In genomic region chr3:157147099-157147803, GRCh38 we compare ENCODE assay signal across 22 cellular contexts. TPM values are rescaled to one million over a fixed set of nuclear protein-coding genes. Genes with fewer than 3 reads are reported as not detected.
DNase-seq lines count a peak whose midpoint lies in the region; ATAC-seq, FAIRE-seq and TF ChIP-seq lines count a peak whose summit lies in the region.
"Had no signal": no experiment of that assay in that cellular context is flagged by ENCODE, and none has a peak within 500 bp of the region (broad histone marks: within the 10 kb centered on the region; RNA-seq: fewer than 3 reads in every experiment).

No MANE protein-coding gene starts in this region.

- H3K9me3 ChIP-seq in astrocyte (ENCODE audit: insufficient read depth, low read depth, low read length), result no peaks in the 10 kb centered on the region
- H3K9me3 ChIP-seq: tibial nerve had no signal

- H3K27ac ChIP-seq in astrocyte (ENCODE audit: low read depth, low read length), result no peak overlapping the region
- H3K27ac ChIP-seq: hepatocyte, tibial nerve had no signal

- H3K4me3 Mint-ChIP-seq in activated CD8-positive, alpha-beta T cell treated with anti-CD3 and anti-CD28 coated beads for 36 hours, result no peak overlapping the region
- H3K4me3 Mint-ChIP-seq in activated CD8-positive, alpha-beta T cell treated with anti-CD3 and anti-CD28 coated beads, Interleukin-2, amount 10 ng/mL, durations not matched to agents 7 days and 5 days, result no peak overlapping the region
- peak overlapping the region; percentile 31 for H3K4me3 Mint-ChIP-seq in astrocyte (ENCODE audit: unreplicated experiment)
- peak overlapping the region in 1 of 10 donors; percentile 15 for H3K4me3 Mint-ChIP-seq in naive thymus-derived CD8-positive, alpha-beta T cell
- H3K4me3 Mint-ChIP-seq: CD14-positive monocyte had no signal

- no peaks in the 10 kb centered on the region for H3K27me3 ChIP-seq in astrocyte (ENCODE audit: insufficient read depth, low read length)
- H3K27me3 ChIP-seq: hepatocyte, tibial nerve had no signal

- TF ChIP-seq CTCF in activated CD8-positive, alpha-beta T cell treated with anti-CD3 and anti-CD28 coated beads for 36 hours (IDR thresholded peaks at IDR 0.05), result no peak
- TF ChIP-seq CTCF in astrocyte (IDR thresholded peaks at IDR 0.05; ENCODE audit: insufficient read depth, low read depth, low read length), result no peak

- FAIRE-seq in astrocyte (lab: Jason Lieb, UNC), result no peak
- FAIRE-seq: GM18507, kidney, RCC 7860 had no signal

- peaks cover 7% of the 10 kb centered on the region for H3K79me2 ChIP-seq in astrocyte (ENCODE audit: insufficient read depth, low read length)

- H4K20me1 ChIP-seq in astrocyte (ENCODE audit: insufficient read depth, low read length), result peaks cover 48% of the 10 kb centered on the region

- H3K9me3 Mint-ChIP-seq in activated CD8-positive, alpha-beta T cell treated with anti-CD3 and anti-CD28 coated beads for 36 hours, result no peaks in the 10 kb centered on the region
- no peaks in the 10 kb centered on the region for H3K9me3 Mint-ChIP-seq in activated CD8-positive, alpha-beta T cell treated with anti-CD3 and anti-CD28 coated beads, Interleukin-2, amount 10 ng/mL, durations not matched to agents 7 days and 5 days (ENCODE audit: insufficient read depth)
- H3K9me3 Mint-ChIP-seq in astrocyte (ENCODE audit: unreplicated experiment), result no peaks in the 10 kb centered on the region
- no peaks in the 10 kb centered on the region for H3K9me3 Mint-ChIP-seq in naive thymus-derived CD8-positive, alpha-beta T cell
- H3K9me3 Mint-ChIP-seq: activated CD4-positive, alpha-beta memory T cell treated with anti-CD3 and anti-CD28 coated beads for 36 hours; CD14-positive monocyte had no signal

- H3K9ac ChIP-seq in astrocyte (ENCODE audit: low read length), result no peak overlapping the region

- peaks cover 76% of the 10 kb centered on the region for H3K36me3 ChIP-seq in astrocyte (ENCODE audit: insufficient read depth, low read length)

- CTCF ChIA-PET in activated CD8-positive, alpha-beta T cell treated with anti-CD3 and anti-CD28 coated beads for 36 hours (lab: Charles Lee), result interaction anchor here (0.9 to 6.1 kb wide), 4 partner anchors 9 to 59 kb away, joined by 3 to 56 read pairs (median 4); no protein-coding TSS in a partner anchor
- CTCF ChIA-PET in activated CD8-positive, alpha-beta T cell treated with anti-CD3 and anti-CD28 coated beads, Interleukin-2, amount 10 ng/mL, durations not matched to agents 7 days and 5 days (lab: Charles Lee), result interaction anchor here (6.8 kb wide), 1 partner anchor 10 kb away, joined by 57 read pairs; no protein-coding TSS in a partner anchor

- intact Hi-C loops in activated CD8-positive, alpha-beta T cell treated with anti-CD3 and anti-CD28 coated beads for 36 hours (cut with micrococcal nuclease), result no loop called here

- H3K27me3 Mint-ChIP-seq in activated CD8-positive, alpha-beta T cell treated with anti-CD3 and anti-CD28 coated beads for 36 hours, result no peaks in the 10 kb centered on the region
- H3K27me3 Mint-ChIP-seq in activated CD8-positive, alpha-beta T cell treated with anti-CD3 and anti-CD28 coated beads, Interleukin-2, amount 10 ng/mL, durations not matched to agents 7 days and 5 days (ENCODE audit: low read depth), result no peaks in the 10 kb centered on the region
- no peaks in the 10 kb centered on the region for H3K27me3 Mint-ChIP-seq in astrocyte (ENCODE audit: low read depth, unreplicated experiment)
- H3K27me3 Mint-ChIP-seq in naive thymus-derived CD8-positive, alpha-beta T cell, result no peaks in the 10 kb centered on the region
- H3K27me3 Mint-ChIP-seq: activated CD4-positive, alpha-beta memory T cell treated with anti-CD3 and anti-CD28 coated beads for 36 hours had no signal

- no peak overlapping the region for H2AFZ ChIP-seq in astrocyte (ENCODE audit: low read depth, low read length)
- H2AFZ ChIP-seq: hepatocyte had no signal

- no peak overlapping the region for H3K4me2 ChIP-seq in astrocyte (ENCODE audit: low read length)
- H3K4me2 ChIP-seq: hepatocyte had no signal

- DNase-seq in activated CD8-positive, alpha-beta T cell treated with anti-CD3 and anti-CD28 coated beads for 36 hours, result no peak
- DNase-seq in activated CD8-positive, alpha-beta T cell treated with anti-CD3 and anti-CD28 coated beads, Interleukin-2, amount 10 ng/mL, durations not matched to agents 7 days and 5 days, result no peak
- DNase-seq in HT-29 (ENCODE audit: low spot score) (peak; percentile 15), astrocyte (ENCODE audit: low read depth) (no peak), H4 (ENCODE audit: low spot score) (no peak), anterior cingulate cortex (lab: John Stamatoyannopoulos, UW) (no peak)
- DNase-seq in naive thymus-derived CD8-positive, alpha-beta T cell, result no peak
- DNase-seq: ACHN, DMS79 treated with DMSO at 0.1 percent for 48 hours, foreskin fibroblast, H7, kidney, mesendoderm, NCI-H187, NCI-H226 had no signal

- ATAC-seq in activated CD8-positive, alpha-beta T cell treated with anti-CD3 and anti-CD28 coated beads for 36 hours, result no peak
- ATAC-seq in activated CD8-positive, alpha-beta T cell treated with anti-CD3 and anti-CD28 coated beads, Interleukin-2, amount 10 ng/mL, durations not matched to agents 7 days and 5 days, result no peak
- peak in 1 of 2 donors; percentile 20 for ATAC-seq in naive thymus-derived CD8-positive, alpha-beta T cell
- no peak for ATAC-seq in HG02884 (IDR thresholded peaks at IDR 0.05; ENCODE audit: unreplicated experiment)

- no peaks in the 10 kb centered on the region for H3K4me1 ChIP-seq in astrocyte (ENCODE audit: insufficient read depth, low read length)
- H3K4me1 ChIP-seq: tibial nerve had no signal

- H3K4me1 Mint-ChIP-seq in activated CD8-positive, alpha-beta T cell treated with anti-CD3 and anti-CD28 coated beads for 36 hours (ENCODE audit: low read depth), result peaks cover 36% of the 10 kb centered on the region
- H3K4me1 Mint-ChIP-seq in activated CD8-positive, alpha-beta T cell treated with anti-CD3 and anti-CD28 coated beads, Interleukin-2, amount 10 ng/mL, durations not matched to agents 7 days and 5 days (ENCODE audit: low read depth), result peaks cover 36% of the 10 kb centered on the region
- peaks cover 19% of the 10 kb centered on the region for H3K4me1 Mint-ChIP-seq in astrocyte (ENCODE audit: low read depth, unreplicated experiment)
- H3K4me1 Mint-ChIP-seq in naive thymus-derived CD8-positive, alpha-beta T cell, result peaks cover 10 to 26% (median 22%) of the 10 kb centered on the region in 4 donors
- H3K4me1 Mint-ChIP-seq: CD14-positive monocyte had no signal

- peaks cover 72% of the 10 kb centered on the region for H3K36me3 Mint-ChIP-seq in activated CD8-positive, alpha-beta T cell treated with anti-CD3 and anti-CD28 coated beads for 36 hours (ENCODE audit: low read depth)
- peaks cover 84% of the 10 kb centered on the region for H3K36me3 Mint-ChIP-seq in activated CD8-positive, alpha-beta T cell treated with anti-CD3 and anti-CD28 coated beads, Interleukin-2, amount 10 ng/mL, durations not matched to agents 7 days and 5 days (ENCODE audit: low read depth)
- peaks cover 13% of the 10 kb centered on the region for H3K36me3 Mint-ChIP-seq in astrocyte (ENCODE audit: low read depth, unreplicated experiment)
- H3K36me3 Mint-ChIP-seq in naive thymus-derived CD8-positive, alpha-beta T cell, result peaks cover 14 to 91% (median 15%) of the 10 kb centered on the region in 3 donors

- H3K27ac Mint-ChIP-seq in activated CD8-positive, alpha-beta T cell treated with anti-CD3 and anti-CD28 coated beads for 36 hours, result peak overlapping the region; percentile 62
- no peak overlapping the region for H3K27ac Mint-ChIP-seq in activated CD8-positive, alpha-beta T cell treated with anti-CD3 and anti-CD28 coated beads, Interleukin-2, amount 10 ng/mL, durations not matched to agents 7 days and 5 days
- peak overlapping the region; percentile 62 for H3K27ac Mint-ChIP-seq in astrocyte (ENCODE audit: unreplicated experiment)
- H3K27ac Mint-ChIP-seq in naive thymus-derived CD8-positive, alpha-beta T cell, result peak overlapping the region in 8 of 10 donors; percentile 10 to 79 (median 36)

- H3K4me3 ChIP-seq in astrocyte (ENCODE audit: insufficient read depth, low read depth, low read length), result no peak overlapping the region
- H3K4me3 ChIP-seq: hepatocyte, tibial nerve had no signal

- POLR2A ChIA-PET in activated CD8-positive, alpha-beta T cell treated with anti-CD3 and anti-CD28 coated beads for 36 hours (lab: Charles Lee), result interaction anchor here (1.2 to 5.8 kb wide), 5 partner anchors 9 to 592 kb away, joined by 3 to 106 read pairs (median 6); partner anchors contain the start of genes CCNL1 and SSR3
- POLR2A ChIA-PET in activated CD8-positive, alpha-beta T cell treated with anti-CD3 and anti-CD28 coated beads, Interleukin-2, amount 10 ng/mL, durations not matched to agents 7 days and 5 days (lab: Charles Lee), result interaction anchor here (0.8 to 6.1 kb wide), 4 partner anchors 9 to 17 kb away, joined by 3 to 44 read pairs (median 11); partner anchors contain the start of gene CCNL1
- POLR2A ChIA-PET in naive thymus-derived CD8-positive, alpha-beta T cell (lab: Charles Lee), result interaction anchor here (0.7 to 1.0 kb wide), 4 partner anchors 12 to 468 kb away, joined by 3 to 6 read pairs (median 4); no protein-coding TSS in a partner anchor

RNA-seq across cellular contexts. Expression of gene CCNL1, which starts 12.7 kb away (rescaled TPM):
- 100 to 1,000 TPM; 180 to 191 TPM for total RNA-seq in activated CD8-positive, alpha-beta T cell treated with anti-CD3 and anti-CD28 coated beads for 36 hours
- 100 to 1,000 TPM; 257 TPM for total RNA-seq in activated CD8-positive, alpha-beta T cell treated with anti-CD3 and anti-CD28 coated beads, Interleukin-2, amount 10 ng/mL, durations not matched to agents 7 days and 5 days
- total RNA-seq in HT-29 (2014; rRNA removed; shearing (Covaris generic)), result 302 and 313 TPM in 2 replicates
- 63.2 and 66.8 TPM in 2 replicates for total RNA-seq in astrocyte
- 100 to 1,000 TPM; 385 to 388 TPM for total RNA-seq in naive thymus-derived CD8-positive, alpha-beta T cell
- polyA plus RNA-seq in naive thymus-derived CD8-positive, alpha-beta T cell, result 10 to 100 TPM; 52.9 to 57.0 (median 54.9) TPM
- total RNA-seq in H4 (2014; rRNA removed; shearing (Covaris generic)), result 24.3 and 30.6 TPM in 2 replicates
